ENCODE assay signal across 10 cellular contexts in the genomic region with DNA sequence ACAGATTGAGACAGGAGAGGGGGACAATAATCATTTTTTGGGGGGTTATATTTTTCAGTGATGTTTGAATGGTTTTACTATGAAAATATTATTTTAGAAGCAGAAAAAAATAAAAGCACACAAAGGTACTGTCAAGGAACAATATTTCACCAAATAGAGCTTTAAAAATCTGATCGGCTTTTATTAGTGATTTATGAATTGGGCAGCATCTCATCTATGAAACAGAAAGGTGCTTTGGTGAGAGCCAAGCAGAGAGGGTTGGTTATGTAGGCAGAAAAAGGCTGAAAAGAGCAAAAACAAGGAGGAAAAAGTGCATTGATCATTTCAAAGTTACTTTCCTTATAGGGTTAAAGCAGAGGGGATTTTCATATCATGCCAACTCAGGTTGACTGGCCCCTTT. TPM values are rescaled to one million over a fixed set of nuclear protein-coding genes. Genes with fewer than 3 reads are reported as not detected.
"Had no signal": no experiment of that assay in that cellular context is flagged by ENCODE, and none has a peak within 500 bp of the region (broad histone marks: within the 10 kb centered on the region; RNA-seq: fewer than 3 reads in every experiment).

No MANE protein-coding gene starts in this region.

- H3K4me1 ChIP-seq: HAP-1 had no signal

- H3K4me3 Mint-ChIP-seq: HFFc6 had no signal

- DNase-seq: GOT3, H7, HFFc6, IMR-90, KG1 had no signal

- H3K27ac Mint-ChIP-seq: HFFc6 had no signal

- H3K4me3 ChIP-seq: HAP-1, K562 had no signal

- H3K36me3 ChIP-seq: HAP-1 had no signal

- H3K9me3 ChIP-seq: HAP-1 had no signal

- FAIRE-seq: K562 had no signal

- ATAC-seq: K562 had no signal

- H3K9me3 Mint-ChIP-seq: HFFc6 had no signal

- H3K27ac ChIP-seq: HL-60 had no signal

RNA-seq across cellular contexts. Expression of gene CPA2, which starts 26.4 kb away (rescaled TPM):
- total RNA-seq: H4, H7, HFFc6, HT1080, IMR-90 had no signal

RNA-seq across cellular contexts. Expression of gene SSMEM1, which starts 32.6 kb away (rescaled TPM):
- total RNA-seq: H4, H7, HFFc6, HT1080, IMR-90 had no signal

RNA-seq across cellular contexts. Expression of gene CPA4, which starts 52.7 kb away (rescaled TPM):
- total RNA-seq: H7, K562 had no signal
- polyA plus RNA-seq: K562 had no signal
